ENCODE assay signal across 8 cellular contexts in genomic region chr18:62249478-62250097, GRCh38.
DNase-seq lines count a peak whose midpoint lies in the region; ATAC-seq, FAIRE-seq and TF ChIP-seq lines count a peak whose summit lies in the region.

No MANE protein-coding gene starts in this region.

- H3K27me3 Mint-ChIP-seq in T-helper 2 cell treated with Interferon-gamma antibody and Interleukin-4, amounts not matched to agents 5 μg/mL and 100 μg/mL, for 36 hours (ENCODE audit: low read depth), result no peaks in the 10 kb centered on the region
- H3K27me3 Mint-ChIP-seq in astrocyte (ENCODE audit: low read depth, unreplicated experiment), result no peaks in the 10 kb centered on the region

- H3K9me3 Mint-ChIP-seq in T-helper 2 cell treated with Interferon-gamma antibody and Interleukin-4, amounts not matched to agents 5 μg/mL and 100 μg/mL, for 36 hours, result no peaks in the 10 kb centered on the region
- no peaks in the 10 kb centered on the region for H3K9me3 Mint-ChIP-seq in astrocyte (ENCODE audit: unreplicated experiment)

- WGBS in GM23248 (ENCODE audit: low coverage in 1 of 2, low lambda C conversion rate in 2 of 2, missing lambda C conversion rate in 2 of 2), 2 experiments, result 72 to 76% methylated on average over 3 of the region's 3 CpGs

- H2AFZ ChIP-seq in GM23248 (no peak overlapping the region), astrocyte (ENCODE audit: low read depth, low read length) (no peak overlapping the region)

- H3K27ac ChIP-seq in GM23248 (no peak overlapping the region), astrocyte (ENCODE audit: low read depth, low read length) (no peak overlapping the region)

- H3K9me3 ChIP-seq in GM23248 (ENCODE audit: low read depth) (no peaks in the 10 kb centered on the region), astrocyte (ENCODE audit: insufficient read depth, low read depth, low read length) (no peaks in the 10 kb centered on the region)

- H3K36me3 ChIP-seq in GM23248 (ENCODE audit: low read depth) (0 out of 2 replicates have a peak, but pooled peaks cover 6% of the 10 kb centered on the region), astrocyte (ENCODE audit: insufficient read depth, low read length) (peaks cover 8% of the 10 kb centered on the region)

- H3K36me3 Mint-ChIP-seq in T-helper 2 cell treated with Interferon-gamma antibody and Interleukin-4, amounts not matched to agents 5 μg/mL and 100 μg/mL, for 36 hours (ENCODE audit: low read depth), result peaks cover 7% of the 10 kb centered on the region
- H3K36me3 Mint-ChIP-seq in astrocyte (ENCODE audit: low read depth, unreplicated experiment), result no peaks in the 10 kb centered on the region

- H3K9ac ChIP-seq in GM23248, result no peak overlapping the region
- no peak overlapping the region for H3K9ac ChIP-seq in astrocyte (ENCODE audit: low read length)

- no peaks in the 10 kb centered on the region for H3K4me1 Mint-ChIP-seq in T-helper 2 cell treated with Interferon-gamma antibody and Interleukin-4, amounts not matched to agents 5 μg/mL and 100 μg/mL, for 36 hours (ENCODE audit: low read depth)
- no peaks in the 10 kb centered on the region for H3K4me1 Mint-ChIP-seq in astrocyte (ENCODE audit: low read depth, unreplicated experiment)

- in situ Hi-C loops in Caki2 (cut with HindIII; ENCODE audit: low pct_unique_long_range_greater_than_20kb, low sequenced_read_pairs), result no loop called here
- in situ Hi-C loops in GM23248 (cut with MboI), result no loop called here

- no peak overlapping the region for H3K27ac Mint-ChIP-seq in T-helper 2 cell treated with Interferon-gamma antibody and Interleukin-4, amounts not matched to agents 5 μg/mL and 100 μg/mL, for 36 hours
- H3K27ac Mint-ChIP-seq in astrocyte (ENCODE audit: unreplicated experiment), result no peak overlapping the region

- no peak for ATAC-seq in HG02623 (IDR thresholded peaks at IDR 0.05; ENCODE audit: unreplicated experiment)

- no peaks in the 10 kb centered on the region for H3K27me3 ChIP-seq in GM23248 (replicated peaks; ENCODE audit: insufficient read depth)
- H3K27me3 ChIP-seq in astrocyte (ENCODE audit: insufficient read depth, low read length), result no peaks in the 10 kb centered on the region

- H3K79me2 ChIP-seq in GM23248 (ENCODE audit: insufficient read depth) (no peaks in the 10 kb centered on the region), astrocyte (ENCODE audit: insufficient read depth, low read length) (no peaks in the 10 kb centered on the region)

- no peaks in the 10 kb centered on the region for H4K20me1 ChIP-seq in GM23248 (ENCODE audit: insufficient read depth)
- no peaks in the 10 kb centered on the region for H4K20me1 ChIP-seq in astrocyte (ENCODE audit: insufficient read depth, low read length)

- no peak overlapping the region for H3K4me2 ChIP-seq in GM23248 (ENCODE audit: unreplicated experiment)
- H3K4me2 ChIP-seq in astrocyte (ENCODE audit: low read length), result no peak overlapping the region

- DNase-seq in Caki2 (ENCODE audit: low read depth) (peak; percentile 5), GM23248 (peak; percentile 81), NCI-H1417 treated with DMSO at 0.1 percent for 48 hours (lab: John Stamatoyannopoulos, UW) (peak; percentile 82), astrocyte (ENCODE audit: low read depth) (peak; percentile 49), hippocampal formation (lab: John Stamatoyannopoulos, UW) (peak; percentile 28 to 43), skeletal muscle cell (ENCODE audit: low read depth) (peak; percentile 38)
- DNase-seq in T-helper 2 cell treated with Interferon-gamma antibody and Interleukin-4, amounts not matched to agents 5 μg/mL and 100 μg/mL, for 36 hours (ENCODE audit: low spot score), result peak; percentile 53

- H3K9me2 ChIP-seq in GM23248 (ENCODE audit: insufficient read depth), result no peaks in the 10 kb centered on the region

- H3K4me1 ChIP-seq in GM23248 (ENCODE audit: insufficient read depth) (no peaks in the 10 kb centered on the region), astrocyte (ENCODE audit: insufficient read depth, low read length) (no peaks in the 10 kb centered on the region)

- H3K4me3 ChIP-seq in GM23248 (no peak overlapping the region), astrocyte (ENCODE audit: insufficient read depth, low read depth, low read length) (no peak overlapping the region), skeletal muscle cell (ENCODE audit: low read depth, low read length) (no peak overlapping the region)

- FAIRE-seq in astrocyte (lab: Jason Lieb, UNC), result peak; percentile 20

- no peaks in the 10 kb centered on the region for H3F3A ChIP-seq in GM23248 (ENCODE audit: insufficient read depth)

- H3K4me3 Mint-ChIP-seq in T-helper 2 cell treated with Interferon-gamma antibody and Interleukin-4, amounts not matched to agents 5 μg/mL and 100 μg/mL, for 36 hours, result no peak overlapping the region
- H3K4me3 Mint-ChIP-seq in astrocyte (ENCODE audit: unreplicated experiment), result no peak overlapping the region

- peak; percentile 76 for TF ChIP-seq CTCF in astrocyte (IDR thresholded peaks at IDR 0.05; ENCODE audit: insufficient read depth, low read depth, low read length)

Comparison
In these comparisons a context has a peak if more than half of its experiments do, and no peak if none do; other contexts are left out.
1. DNase-seq: peak in every context shown above with its lines; median percentile 82 in NCI-H1417 treated with DMSO at 0.1 percent for 48 hours; 81 in GM23248; 53 in T-helper 2 cell treated with Interferon-gamma antibody and Interleukin-4, amounts not matched to agents 5 μg/mL and 100 μg/mL, for 36 hours; 49 in astrocyte; 38 in skeletal muscle cell; 36 in hippocampal formation; 5 in Caki2.